Comparison of ENCODE assay signal across 27 cellular contexts in the genomic region with DNA sequence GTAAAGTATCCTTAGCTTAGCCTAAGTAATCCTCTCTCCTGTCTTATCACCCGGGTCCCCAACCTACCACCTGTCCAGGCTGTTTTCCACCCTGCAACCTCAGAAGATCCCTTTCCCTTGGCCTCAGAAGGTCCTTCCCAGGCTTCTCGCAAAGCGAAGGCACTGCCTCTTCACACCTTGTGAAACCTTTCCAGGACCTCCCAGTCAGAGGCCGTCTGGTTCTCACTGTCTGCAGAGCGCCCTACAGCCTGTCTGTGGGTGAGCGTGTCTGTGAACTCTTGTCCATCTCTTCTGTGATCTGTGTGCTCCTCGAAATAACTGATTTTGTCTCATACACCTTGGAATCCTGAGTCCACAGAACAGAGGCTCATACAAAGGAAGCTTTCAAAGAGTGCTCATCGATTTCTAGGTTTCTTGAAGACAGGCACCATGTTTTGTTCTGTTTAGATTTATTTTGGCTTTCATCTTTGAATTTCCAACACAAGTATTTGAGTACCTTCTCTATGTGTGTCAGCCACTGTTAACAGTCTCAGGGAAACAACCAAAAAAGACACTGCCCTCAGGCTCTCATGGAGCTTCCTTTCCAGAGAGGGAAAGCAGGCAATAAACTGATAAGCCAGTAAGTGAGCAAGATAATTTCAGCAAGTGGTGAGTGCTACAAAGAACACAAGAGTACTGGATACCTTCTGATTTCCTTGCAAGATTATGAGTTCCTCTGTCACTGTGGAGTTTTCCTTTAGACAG. TPM values are rescaled to one million over a fixed set of nuclear protein-coding genes. Genes with fewer than 3 reads are reported as not detected.
"Had no signal": no experiment of that assay in that cellular context is flagged by ENCODE, and none has a peak within 500 bp of the region (broad histone marks: within the 10 kb centered on the region; RNA-seq: fewer than 3 reads in every experiment).

No MANE protein-coding gene starts in this region.

- H3K27ac ChIP-seq: colonic mucosa, lower lobe of right lung, neutrophil, parathyroid adenoma, right lobe of liver, suprapubic skin, vagina had no signal

- H3K4me3 ChIP-seq: colonic mucosa, lower lobe of right lung, mucosa of descending colon, right lobe of liver, suprapubic skin, vagina had no signal

- H3K9me3 ChIP-seq: colonic mucosa, lower lobe of right lung, mucosa of descending colon, neutrophil, right lobe of liver, suprapubic skin, vagina had no signal

- ATAC-seq: left ventricle myocardium superior; lower lobe of right lung; mucosa of descending colon; natural killer cell treated with Interleukin-12 subunit alpha and Interleukin-12 subunit beta and Interleukin-15 and Interleukin-18, amount 100 ng/mL, for 72 hours; right lobe of liver; stimulated activated naive CD8-positive, alpha-beta T cell treated with anti-CD3 and anti-CD28 coated beads, Interleukin-15, amount 100 ng/mL, for 72 hours had no signal

- DNase-seq: colonic mucosa; effector memory CD4-positive, alpha-beta T cell; erythroblast; hypothalamus; immature natural killer cell; left ventricle myocardium superior; lower lobe of right lung; mucosa of descending colon; naive B cell; right lobe of liver; small intestine; stimulated activated CD4-positive, alpha-beta T cell treated with anti-CD3 and anti-CD28 coated beads, Interleukin-15, amount 100 ng/mL, for 24 hours; stimulated activated CD4-positive, alpha-beta T cell treated with anti-CD3 and anti-CD28 coated beads, Interleukin-4, amount 100 ng/mL, for 1 hour; stimulated activated CD8-positive, alpha-beta memory T cell treated with anti-CD3 and anti-CD28 coated beads, Interleukin-4, amount 100 ng/mL, for 48 hours; stimulated activated naive CD4-positive, alpha-beta T cell; stimulated activated naive CD8-positive, alpha-beta T cell treated with anti-CD3 and anti-CD28 coated beads, Interleukin-15, amount 100 ng/mL, for 72 hours had no signal

- H3K4me3 Mint-ChIP-seq: dendritic cell treated with granulocyte-macrophage colony-stimulating factor and Interleukin-4, amounts not matched to agents 40 ng/mL and 50 ng/mL, for 4 days; immature natural killer cell; naive B cell; natural killer cell treated with Interleukin-12 subunit alpha and Interleukin-12 subunit beta and Interleukin-15 and Interleukin-18, amount 100 ng/mL, for 72 hours; neural crest cell; stimulated activated naive CD8-positive, alpha-beta T cell treated with anti-CD3 and anti-CD28 coated beads, Interleukin-15, amount 100 ng/mL, for 72 hours had no signal

- H3K9me3 Mint-ChIP-seq: dendritic cell treated with granulocyte-macrophage colony-stimulating factor and Interleukin-4, amounts not matched to agents 40 ng/mL and 50 ng/mL, for 4 days; naive B cell; natural killer cell treated with Interleukin-12 subunit alpha and Interleukin-12 subunit beta and Interleukin-15 and Interleukin-18, amount 100 ng/mL, for 72 hours; neural crest cell; stimulated activated naive CD8-positive, alpha-beta T cell treated with anti-CD3 and anti-CD28 coated beads, Interleukin-15, amount 100 ng/mL, for 72 hours had no signal

- H3K27me3 ChIP-seq: right lobe of liver, vagina had no signal

- H3K36me3 Mint-ChIP-seq: immature natural killer cell; naive B cell; natural killer cell treated with Interleukin-12 subunit alpha and Interleukin-12 subunit beta and Interleukin-15 and Interleukin-18, amount 100 ng/mL, for 72 hours had no signal

- H3K4me1 ChIP-seq: colonic mucosa, parathyroid adenoma had no signal

- H3K36me3 ChIP-seq: colonic mucosa, lower lobe of right lung, neutrophil, right lobe of liver, suprapubic skin, vagina had no signal

- H3K79me2 ChIP-seq: parathyroid adenoma had no signal

- FAIRE-seq: endometrium, frontal cortex, keratinocyte, small intestine had no signal

- H2AFZ ChIP-seq: parathyroid adenoma had no signal

- H3K27ac Mint-ChIP-seq: dendritic cell treated with granulocyte-macrophage colony-stimulating factor and Interleukin-4, amounts not matched to agents 40 ng/mL and 50 ng/mL, for 4 days; immature natural killer cell; naive B cell; natural killer cell treated with Interleukin-12 subunit alpha and Interleukin-12 subunit beta and Interleukin-15 and Interleukin-18, amount 100 ng/mL, for 72 hours; progenitor cell of endocrine pancreas; stimulated activated naive CD8-positive, alpha-beta T cell treated with anti-CD3 and anti-CD28 coated beads, Interleukin-15, amount 100 ng/mL, for 72 hours had no signal

RNA-seq across cellular contexts. Expression of gene PDE10A, which starts 6.3 kb away (rescaled TPM):
- total RNA-seq: natural killer cell treated with Interleukin-12 subunit alpha and Interleukin-12 subunit beta and Interleukin-15 and Interleukin-18, amount 100 ng/mL, for 72 hours had no signal
- polyA plus RNA-seq: immature natural killer cell, keratinocyte had no signal
